In genomic region chr6:156658186-156658585, GRCh38 we compare ENCODE assay signal across 1 cellular context.
TF ChIP-seq lines count a peak whose summit lies in the region.

No MANE protein-coding gene starts in this region.

TF ChIP-seq in HepG2, 621 proteins besides CTCF, POLR2A, EP300 and RAD21 (continued from another document):
- TF ChIP-seq ZBTB26 (CRISPR knock-in tag; IDR thresholded peaks at IDR 0.05; ENCODE audit: borderline replicate concordance) = no peak
- TF ChIP-seq NFIB (CRISPR knock-in tag; IDR thresholded peaks at IDR 0.05; ENCODE audit: borderline replicate concordance) = no peak
- no peak for TF ChIP-seq KLF16 (CRISPR knock-in tag; IDR thresholded peaks at IDR 0.05)
- no peak for TF ChIP-seq YEATS4 (CRISPR knock-in tag; IDR thresholded peaks at IDR 0.05; ENCODE audit: borderline replicate concordance)
- TF ChIP-seq CREB1 (IDR thresholded peaks at IDR 0.05) = no peak
- no peak for TF ChIP-seq CREB1 (CRISPR knock-in tag; IDR thresholded peaks at IDR 0.05)
- TF ChIP-seq RXRA (CRISPR knock-in tag; IDR thresholded peaks at IDR 0.05) = no peak
- no peak for TF ChIP-seq ZNF878 (CRISPR knock-in tag; IDR thresholded peaks at IDR 0.05)
- TF ChIP-seq SRY (CRISPR knock-in tag; IDR thresholded peaks at IDR 0.05) = no peak
